Comparison of ENCODE assay signal across 8 cellular contexts in genomic region chr11:47553417-47553746, GRCh38. TPM values are rescaled to one million over a fixed set of nuclear protein-coding genes. Genes with fewer than 3 reads are reported as not detected.
DNase-seq lines count a peak whose midpoint lies in the region; ATAC-seq and TF ChIP-seq lines count a peak whose summit lies in the region.

No MANE protein-coding gene starts in this region.

- H3K36me3 ChIP-seq in hepatocyte (replicated peaks; ENCODE audit: insufficient read depth, low read depth) (no peaks in the 10 kb centered on the region), spleen (peaks cover 0 to 9% (median 0%) of the 10 kb centered on the region in 6 donors)

- TF ChIP-seq CTCF in hepatocyte (IDR thresholded peaks at IDR 0.05; ENCODE audit: poor library complexity) = no peak
- TF ChIP-seq CTCF in spleen (IDR thresholded peaks at IDR 0.05 in 8 of 11, conservative IDR thresholded peaks at IDR 0.05 in 3 of 11) = peak in 8 of 11 experiments; percentile 2 to 63 (median 23)

- H3K4me3 Mint-ChIP-seq in activated naive CD4-positive, alpha-beta T cell treated with anti-CD3 and anti-CD28 coated beads for 36 hours = peak overlapping the region; percentile 75
- H3K4me3 Mint-ChIP-seq in activated CD4-positive, alpha-beta memory T cell treated with anti-CD3 and anti-CD28 coated beads, Interleukin-2, amount 10 ng/mL, durations not matched to agents 7 days and 5 days = peak overlapping the region; percentile 96

- TF ChIP-seq POLR2A in spleen (IDR thresholded peaks at IDR 0.05) = no peak

- peaks cover 36% of the 10 kb centered on the region for H3K4me1 Mint-ChIP-seq in activated naive CD4-positive, alpha-beta T cell treated with anti-CD3 and anti-CD28 coated beads for 36 hours (ENCODE audit: low read depth)
- H3K4me1 Mint-ChIP-seq in activated CD4-positive, alpha-beta memory T cell treated with anti-CD3 and anti-CD28 coated beads, Interleukin-2, amount 10 ng/mL, durations not matched to agents 7 days and 5 days = peaks cover 35% of the 10 kb centered on the region

- H3K27ac ChIP-seq in hepatocyte = peak overlapping the region; percentile 55
- peak overlapping the region in 7 of 8 donors; percentile 92 to 98 (median 95) for H3K27ac ChIP-seq in spleen

- DNase-seq in activated naive CD4-positive, alpha-beta T cell treated with anti-CD3 and anti-CD28 coated beads for 36 hours = no peak
- DNase-seq in activated naive CD4-positive, alpha-beta T cell treated with anti-CD3 and anti-CD28 coated beads, Interleukin-2, amount 50 U/mL, for 16 hours = no peak
- DNase-seq in activated CD4-positive, alpha-beta memory T cell treated with anti-CD3 and anti-CD28 coated beads, Interleukin-2, amount 10 ng/mL, durations not matched to agents 7 days and 5 days = no peak
- DNase-seq in hepatocyte (ENCODE audit: low spot score) (no peak), spleen (no peak), DMS114 treated with DMSO at 0.1 percent for 48 hours (lab: John Stamatoyannopoulos, UW; ENCODE audit: unreplicated experiment) (no peak), SW480 (ENCODE audit: low spot score) (no peak)

- peak; percentile 24 for ATAC-seq in HG03097 (IDR thresholded peaks at IDR 0.05; ENCODE audit: low FRiP score, unreplicated experiment)

- H3K27ac Mint-ChIP-seq in activated naive CD4-positive, alpha-beta T cell treated with anti-CD3 and anti-CD28 coated beads for 36 hours = no peak overlapping the region
- peak overlapping the region; percentile 19 for H3K27ac Mint-ChIP-seq in activated CD4-positive, alpha-beta memory T cell treated with anti-CD3 and anti-CD28 coated beads, Interleukin-2, amount 10 ng/mL, durations not matched to agents 7 days and 5 days

- H2AFZ ChIP-seq in hepatocyte = peak overlapping the region; percentile 64

- peak overlapping the region; percentile 45 for H3K4me3 ChIP-seq in hepatocyte
- H3K4me3 ChIP-seq in spleen = peak overlapping the region in 7 of 8 donors; percentile 82 to 99 (median 95)

- peaks cover 45% of the 10 kb centered on the region for H3K79me2 ChIP-seq in hepatocyte

- H3K9me3 ChIP-seq in hepatocyte (ENCODE audit: low read depth) (no peaks in the 10 kb centered on the region), spleen (no peaks in the 10 kb centered on the region)

- no peaks in the 10 kb centered on the region for H3K9me2 ChIP-seq in hepatocyte (replicated peaks; ENCODE audit: insufficient read depth)

- H4K20me1 ChIP-seq in hepatocyte (ENCODE audit: insufficient read depth, poor library complexity, severe bottlenecking) = peaks cover 28% of the 10 kb centered on the region

- no peaks in the 10 kb centered on the region for H3K27me3 Mint-ChIP-seq in activated naive CD4-positive, alpha-beta T cell treated with anti-CD3 and anti-CD28 coated beads for 36 hours (ENCODE audit: low read depth)
- no peaks in the 10 kb centered on the region for H3K27me3 Mint-ChIP-seq in activated CD4-positive, alpha-beta memory T cell treated with anti-CD3 and anti-CD28 coated beads, Interleukin-2, amount 10 ng/mL, durations not matched to agents 7 days and 5 days

- intact Hi-C loops in activated naive CD4-positive, alpha-beta T cell treated with anti-CD3 and anti-CD28 coated beads for 36 hours (cut with micrococcal nuclease) = loop anchor here (1.0 to 10.0 kb wide), 14 partner anchors 12 to 451 kb away; partner anchors contain the start of genes ACP2, ARFGAP2, FNBP4 and MADD
- intact Hi-C loops in spleen (cut with DNase I; ENCODE audit: low total_unique reads) = no loop called here

- H3K4me1 ChIP-seq in hepatocyte (ENCODE audit: insufficient read depth) (peaks cover 9% of the 10 kb centered on the region), spleen (peaks cover 27 to 51% (median 44%) of the 10 kb centered on the region in 6 donors)

- POLR2A ChIA-PET in activated CD4-positive, alpha-beta memory T cell treated with anti-CD3 and anti-CD28 coated beads, Interleukin-2, amount 10 ng/mL, durations not matched to agents 7 days and 5 days (lab: Charles Lee) = interaction anchor here (0.7 to 5.0 kb wide), 5 partner anchors 12 to 65 kb away, joined by 3 to 55 read pairs (median 23); partner anchors contain the start of genes KBTBD4, NDUFS3 and PTPMT1

- H3K9me3 Mint-ChIP-seq in activated naive CD4-positive, alpha-beta T cell treated with anti-CD3 and anti-CD28 coated beads for 36 hours = no peaks in the 10 kb centered on the region
- no peaks in the 10 kb centered on the region for H3K9me3 Mint-ChIP-seq in activated CD4-positive, alpha-beta memory T cell treated with anti-CD3 and anti-CD28 coated beads, Interleukin-2, amount 10 ng/mL, durations not matched to agents 7 days and 5 days

- 23% methylated on average over 9 of the region's 9 CpGs for WGBS in hepatocyte (ENCODE audit: low lambda C conversion rate, missing lambda C conversion rate)
- WGBS in spleen, 5 donors = 7 to 26% (median 20%) methylated on average over 6 to 9 of the region's 9 CpGs

- H3K27me3 ChIP-seq in hepatocyte = no peaks in the 10 kb centered on the region
- no peaks in the 10 kb centered on the region for H3K27me3 ChIP-seq in spleen (replicated peaks in 1 of 7)

- CTCF ChIA-PET in activated naive CD4-positive, alpha-beta T cell treated with anti-CD3 and anti-CD28 coated beads for 36 hours (lab: Charles Lee) = interaction anchor here (0.5 to 2.9 kb wide), 14 partner anchors 11 to 72 kb away, joined by 3 to 14 read pairs (median 4); no protein-coding TSS in a partner anchor
- CTCF ChIA-PET in activated CD4-positive, alpha-beta memory T cell treated with anti-CD3 and anti-CD28 coated beads, Interleukin-2, amount 10 ng/mL, durations not matched to agents 7 days and 5 days (lab: Charles Lee) = interaction anchor here (0.6 to 1.3 kb wide), 17 partner anchors 9 to 45 kb away, joined by 3 to 7 read pairs (median 4); partner anchors contain the start of gene PTPMT1

- H3K4me2 ChIP-seq in hepatocyte = peak overlapping the region; percentile 79

- peaks cover 23% of the 10 kb centered on the region for H3K36me3 Mint-ChIP-seq in activated naive CD4-positive, alpha-beta T cell treated with anti-CD3 and anti-CD28 coated beads for 36 hours (ENCODE audit: low read depth)
- H3K36me3 Mint-ChIP-seq in activated CD4-positive, alpha-beta memory T cell treated with anti-CD3 and anti-CD28 coated beads, Interleukin-2, amount 10 ng/mL, durations not matched to agents 7 days and 5 days (ENCODE audit: low read depth) = peaks cover 21% of the 10 kb centered on the region

RNA-seq across cellular contexts. Expression of gene CELF1, which starts 0.5 kb away (rescaled TPM):
- total RNA-seq in activated naive CD4-positive, alpha-beta T cell treated with anti-CD3 and anti-CD28 coated beads for 36 hours = 100 to 1,000 TPM; 104 to 105 TPM
- total RNA-seq in activated CD4-positive, alpha-beta memory T cell treated with anti-CD3 and anti-CD28 coated beads, Interleukin-2, amount 10 ng/mL, durations not matched to agents 7 days and 5 days = 100 to 1,000 TPM; 104 to 105 TPM
- total RNA-seq in hepatocyte (82.7 and 84.6 TPM in 2 replicates), spleen (100 to 1,000 TPM; 107 to 171 (median 122) TPM)
- polyA plus RNA-seq in hepatocyte (59.1 and 70.3 TPM in 2 replicates), spleen (10 to 100 TPM; 18.5 to 39.2 (median 30.9) TPM)

RNA-seq across cellular contexts. Expression of gene PTPMT1, which starts 12.0 kb away (rescaled TPM):
- 10 to 100 TPM; 46.9 to 49.2 TPM for total RNA-seq in activated naive CD4-positive, alpha-beta T cell treated with anti-CD3 and anti-CD28 coated beads for 36 hours
- total RNA-seq in activated CD4-positive, alpha-beta memory T cell treated with anti-CD3 and anti-CD28 coated beads, Interleukin-2, amount 10 ng/mL, durations not matched to agents 7 days and 5 days = 10 to 100 TPM; 42.3 to 45.2 TPM
- total RNA-seq in hepatocyte (112 and 120 TPM in 2 replicates), spleen (100 to 1,000 TPM in 1 of 7 donors, 10 to 100 TPM in 6; 26.1 to 101 (median 30.6) TPM)
- polyA plus RNA-seq in hepatocyte (100 and 108 TPM in 2 replicates), spleen (10 to 100 TPM; 40.9 to 55.2 (median 47.4) TPM)

RNA-seq across cellular contexts. Expression of gene KBTBD4, which starts 25.4 kb away (rescaled TPM):
- total RNA-seq in activated naive CD4-positive, alpha-beta T cell treated with anti-CD3 and anti-CD28 coated beads for 36 hours = 10 to 100 TPM; 13.8 to 15.4 TPM
- 10 to 100 TPM; 18.1 to 18.2 TPM for total RNA-seq in activated CD4-positive, alpha-beta memory T cell treated with anti-CD3 and anti-CD28 coated beads, Interleukin-2, amount 10 ng/mL, durations not matched to agents 7 days and 5 days
- 18.0 and 18.2 TPM in 2 replicates for total RNA-seq in hepatocyte
- 13.1 and 14.6 TPM in 2 replicates for polyA plus RNA-seq in hepatocyte
- 10 to 100 TPM; 14.3 to 22.4 (median 19.4) TPM for total RNA-seq in spleen
- polyA plus RNA-seq in spleen = 10 to 100 TPM in 1 of 3 donors, 1 to 10 TPM in 2; 8.7 to 13.3 (median 9.7) TPM

RNA-seq across cellular contexts. Expression of gene NDUFS3, which starts 25.5 kb away (rescaled TPM):
- total RNA-seq in activated naive CD4-positive, alpha-beta T cell treated with anti-CD3 and anti-CD28 coated beads for 36 hours = 100 to 1,000 TPM; 123 to 124 TPM
- 10 to 100 TPM; 95.6 to 99.9 TPM for total RNA-seq in activated CD4-positive, alpha-beta memory T cell treated with anti-CD3 and anti-CD28 coated beads, Interleukin-2, amount 10 ng/mL, durations not matched to agents 7 days and 5 days
- total RNA-seq in hepatocyte = 65.8 and 92.6 TPM in 2 replicates
- 107 and 125 TPM in 2 replicates for polyA plus RNA-seq in hepatocyte
- 10 to 100 TPM; 53.1 to 76.7 (median 68.5) TPM for total RNA-seq in spleen
- polyA plus RNA-seq in spleen = 100 to 1,000 TPM; 122 to 141 (median 137) TPM

RNA-seq across cellular contexts. Expression of gene FAM180B, which starts 33.1 kb away (rescaled TPM):
- not detected for total RNA-seq in activated naive CD4-positive, alpha-beta T cell treated with anti-CD3 and anti-CD28 coated beads for 36 hours
- total RNA-seq in activated CD4-positive, alpha-beta memory T cell treated with anti-CD3 and anti-CD28 coated beads, Interleukin-2, amount 10 ng/mL, durations not matched to agents 7 days and 5 days = under 1 TPM in 1 of 2 experiments, not detected in 1; 0.15 TPM
- total RNA-seq in hepatocyte (0.50 TPM in 1 of 2 replicates, not detected in the other), spleen (not detected)
- polyA plus RNA-seq in hepatocyte (not detected in 2 replicates), spleen (under 1 TPM in 2 of 3 donors, not detected in 1; 0.07 to 0.22 TPM)
